16 cellular contexts compared by ENCODE assay signal in the genomic region with DNA sequence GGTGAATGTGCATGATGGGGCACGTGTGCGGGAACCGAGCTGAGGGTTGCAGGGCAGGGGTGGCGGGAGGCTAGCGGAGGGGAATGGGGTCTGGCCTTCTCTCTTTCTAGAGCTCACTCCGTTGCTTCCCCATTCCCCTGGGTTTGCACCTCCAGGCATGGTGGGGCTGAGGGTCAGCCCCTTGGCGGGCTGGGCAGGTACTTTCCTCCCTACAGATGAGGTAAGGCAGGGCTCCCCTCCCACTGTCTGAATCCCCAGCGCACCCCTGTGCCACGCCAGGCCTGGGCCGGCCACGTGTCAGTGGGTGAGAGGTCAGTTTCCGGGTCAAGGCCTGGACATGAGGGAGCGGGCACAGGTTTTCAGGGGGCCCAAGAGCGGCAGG. TPM values are rescaled to one million over a fixed set of nuclear protein-coding genes. Genes with fewer than 3 reads are reported as not detected.
DNase-seq lines count a peak whose midpoint lies in the region; ATAC-seq and TF ChIP-seq lines count a peak whose summit lies in the region.
"Had no signal": no experiment of that assay in that cellular context is flagged by ENCODE, and none has a peak within 500 bp of the region (broad histone marks: within the 10 kb centered on the region; RNA-seq: fewer than 3 reads in every experiment).

No MANE protein-coding gene starts in this region.

- intact Hi-C loops in Caco-2 (cut with micrococcal nuclease; ENCODE audit: unreplicated experiment) (no loop called here), Panc1 (cut with micrococcal nuclease; ENCODE audit: unreplicated experiment) (no loop called here), left cardiac atrium (cut with DNase I) (no loop called here), psoas muscle (cut with DNase I) (loop anchor here in 1 of 2 donors (5.0 kb wide), 1 partner anchor 57 kb away; a partner anchor contains a TSS)

- no peaks in the 10 kb centered on the region for H3K27me3 Mint-ChIP-seq in Caco-2 (ENCODE audit: insufficient read depth, unreplicated experiment)
- no peaks in the 10 kb centered on the region; the same call in 1 of the 2 replicates for H3K27me3 Mint-ChIP-seq in WTC11 (ENCODE audit: low read depth)
- H3K27me3 Mint-ChIP-seq: stimulated activated naive CD8-positive, alpha-beta T cell treated with anti-CD3 and anti-CD28 coated beads, Interleukin-15, amount 100 ng/mL, for 72 hours had no signal

- 83 to 86% (median 85%) methylated on average over 13 to 14 of the region's 14 CpGs for WGBS in psoas muscle, 3 donors

- TF ChIP-seq CTCF in Caco-2 (IDR thresholded peaks at IDR 0.05; ENCODE audit: insufficient read depth in 1 of 2, low read depth in 1 of 2, low read length in 1 of 2, severe bottlenecking in 1 of 2, unreplicated experiment in 1 of 2) (no peak), Panc1 (IDR thresholded peaks at IDR 0.05) (no peak), psoas muscle (IDR thresholded peaks at IDR 0.05) (no peak), WTC11 (IDR thresholded peaks at IDR 0.05) (no peak)

- no TSS peak for BruUV-seq in Caco-2 (replicated peaks; lab: Mats Ljungman, UMichigan)
- BruUV-seq in Panc1 (replicated peaks; lab: Mats Ljungman, UMichigan), result no TSS peak

- H3K9me3 ChIP-seq in Caco-2 (peaks cover 4% of the 10 kb centered on the region; the same call in 1 of the 2 replicates), Panc1 (ENCODE audit: control insufficient read depth, insufficient read depth, low read depth, low read length) (no peaks in the 10 kb centered on the region), psoas muscle (no peaks in the 10 kb centered on the region)
- H3K9me3 ChIP-seq: HAP-1 had no signal

- no peak for ATAC-seq in Panc1
- peak; percentile 3 for ATAC-seq in left cardiac atrium
- peak in 1 of 4 donors; percentile 19 for ATAC-seq in psoas muscle
- no peak for ATAC-seq in WTC11

- H3K36me3 Mint-ChIP-seq in Caco-2 (ENCODE audit: insufficient read depth, unreplicated experiment) (peaks cover 10% of the 10 kb centered on the region), WTC11 (no peaks in the 10 kb centered on the region)

- H3K36me3 ChIP-seq in Caco-2 (ENCODE audit: control insufficient read depth, insufficient read depth, low read length) (no peaks in the 10 kb centered on the region), Panc1 (ENCODE audit: control insufficient read depth, insufficient read depth, low read length) (no peaks in the 10 kb centered on the region), psoas muscle (ENCODE audit: insufficient read depth in 1 of 2, low read depth in 1 of 2) (no peaks in the 10 kb centered on the region)
- H3K36me3 ChIP-seq: HAP-1 had no signal

- H3K4me1 Mint-ChIP-seq in Caco-2 (ENCODE audit: low read depth, unreplicated experiment), result peaks cover 25% of the 10 kb centered on the region
- H3K4me1 Mint-ChIP-seq in WTC11, result peaks cover 3% of the 10 kb centered on the region; the same call in 1 of the 2 replicates

- POLR2A ChIA-PET in Caco-2 (lab: Charles Lee), result no interaction called here
- POLR2A ChIA-PET in Panc1 (lab: Charles Lee), result interaction anchor here (0.6 kb wide), 1 partner anchor 48 kb away, joined by 5 read pairs; no protein-coding TSS in a partner anchor
- POLR2A ChIA-PET in WTC11 (lab: Charles Lee), result no interaction called here

- H3K27ac Mint-ChIP-seq in Caco-2 (ENCODE audit: unreplicated experiment) (peak overlapping the region; percentile 60), WTC11 (no peak overlapping the region)
- H3K27ac Mint-ChIP-seq: stimulated activated naive CD8-positive, alpha-beta T cell treated with anti-CD3 and anti-CD28 coated beads, Interleukin-15, amount 100 ng/mL, for 72 hours had no signal

- peaks cover 19% of the 10 kb centered on the region; the same call in 1 of the 2 replicates for H3K4me1 ChIP-seq in Caco-2
- H3K4me1 ChIP-seq in Panc1 (ENCODE audit: control insufficient read depth, insufficient read depth, low read length), result peaks cover 16% of the 10 kb centered on the region
- no peaks in the 10 kb centered on the region for H3K4me1 ChIP-seq in psoas muscle
- H3K4me1 ChIP-seq: HAP-1 had no signal

- H3K4me3 ChIP-seq in Caco-2 (ENCODE audit: low read depth, low read length) (no peak overlapping the region), Panc1 (ENCODE audit: low read depth in 2 of 2, low read length in 2 of 2) (no peak overlapping the region), psoas muscle (no peak overlapping the region)
- H3K4me3 ChIP-seq: HAP-1, K562 had no signal

- H3K27ac ChIP-seq in Panc1 (ENCODE audit: low read length), result peak overlapping the region; percentile 44
- no peak overlapping the region for H3K27ac ChIP-seq in psoas muscle
- H3K27ac ChIP-seq: HL-60 had no signal

- in situ Hi-C loops in Panc1 (cut with HindIII; ENCODE audit: low pct_unique_long_range_greater_than_20kb, low sequenced_read_pairs), result no loop called here

- no peak for DNase-seq in Caco-2
- no peak for DNase-seq in Panc1 (ENCODE audit: low read depth, low spot score)
- DNase-seq in left cardiac atrium, result no peak
- DNase-seq in psoas muscle, result peak; percentile 12 to 35
- no peak for DNase-seq in GM03348 (ENCODE audit: low spot score)
- no peak for DNase-seq in activated CD4-positive, CD25-positive, alpha-beta regulatory T cell treated with anti-CD3 and anti-CD28 coated beads, Interleukin-2, amount 50 U/mL, for 72 hours
- DNase-seq in WTC11 (ENCODE audit: low spot score), result no peak
- no peak for DNase-seq in NCI-H82 (lab: John Stamatoyannopoulos, UW)
- DNase-seq: cerebellar nuclear complex, COR-L47, NCI-H2029 had no signal

- H3K27me3 ChIP-seq in Caco-2 (replicated peaks; ENCODE audit: control insufficient read depth, insufficient read depth, low read length) (no peaks in the 10 kb centered on the region), Panc1 (ENCODE audit: control insufficient read depth, insufficient read depth, low read length) (no peaks in the 10 kb centered on the region), psoas muscle (ENCODE audit: insufficient read depth in 3 of 3, low read length in 2 of 3) (peaks cover 0 to 2% (median 0%) of the 10 kb centered on the region in 3 donors)

- H3K4me3 Mint-ChIP-seq in Caco-2 (ENCODE audit: unreplicated experiment) (no peak overlapping the region), WTC11 (no peak overlapping the region)
- H3K4me3 Mint-ChIP-seq: stimulated activated naive CD8-positive, alpha-beta T cell treated with anti-CD3 and anti-CD28 coated beads, Interleukin-15, amount 100 ng/mL, for 72 hours had no signal

- no peaks in the 10 kb centered on the region for H3K9me3 Mint-ChIP-seq in Caco-2 (ENCODE audit: unreplicated experiment)
- no peaks in the 10 kb centered on the region for H3K9me3 Mint-ChIP-seq in WTC11
- H3K9me3 Mint-ChIP-seq: stimulated activated naive CD8-positive, alpha-beta T cell treated with anti-CD3 and anti-CD28 coated beads, Interleukin-15, amount 100 ng/mL, for 72 hours had no signal

- CTCF ChIA-PET in Caco-2 (lab: Charles Lee) (interaction anchor here (0.8 to 2.4 kb wide), 6 partner anchors 9 to 57 kb away, joined by 3 to 51 read pairs (median 5); a partner anchor contains a TSS), Panc1 (lab: Charles Lee) (interaction anchor here (0.6 to 2.0 kb wide), 5 partner anchors 23 to 135 kb away, joined by 3 to 19 read pairs (median 5); a partner anchor contains a TSS), WTC11 (lab: Charles Lee) (interaction anchor here (0.6 to 4.4 kb wide), 34 partner anchors 8 to 333 kb away, joined by 3 to 136 read pairs (median 6); a partner anchor contains a TSS)

TF ChIP-seq in WTC11, 78 proteins besides CTCF, POLR2A, EP300 and RAD21 (continues in another document):
- TF ChIP-seq PRRX2 (CRISPR knock-in tag; IDR thresholded peaks at IDR 0.05), result no peak
- TF ChIP-seq, protein P1, sequence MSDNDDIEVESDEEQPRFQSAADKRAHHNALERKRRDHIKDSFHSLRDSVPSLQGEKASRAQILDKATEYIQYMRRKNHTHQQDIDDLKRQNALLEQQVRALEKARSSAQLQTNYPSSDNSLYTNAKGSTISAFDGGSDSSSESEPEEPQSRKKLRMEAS (CRISPR knock-in tag; IDR thresholded peaks at IDR 0.05), result no peak
- no peak for TF ChIP-seq GTF2I (CRISPR knock-in tag; conservative IDR thresholded peaks at IDR 0.05)
- TF ChIP-seq SMAD4 (CRISPR knock-in tag; IDR thresholded peaks at IDR 0.05), result no peak
- TF ChIP-seq ZNF317 (CRISPR knock-in tag; IDR thresholded peaks at IDR 0.05; ENCODE audit: borderline replicate concordance, low read depth), result no peak

RNA-seq across cellular contexts. Expression of a gene that starts 8.9 kb away (rescaled TPM):
- total RNA-seq in Caco-2 (2022) (7.0 and 8.6 TPM in 2 replicates), Panc1 (2021; ENCODE audit: unreplicated experiment) (10.6 TPM), left cardiac atrium (1 to 10 TPM; 7.5 to 7.7 TPM), psoas muscle (1 to 10 TPM; 1.1 to 1.8 (median 1.4) TPM), WTC11 (2021) (0.85 to 1.1 TPM (median 0.94 TPM) in 3 replicates)
- polyA plus RNA-seq in Panc1 (2012; ENCODE audit: insufficient read length), result 41.0 TPM
- 1 to 10 TPM; 1.1 to 1.4 (median 1.3) TPM for polyA plus RNA-seq in psoas muscle

RNA-seq across cellular contexts. Expression of a gene that starts 54.7 kb away (rescaled TPM):
- 0.51 and 0.66 TPM in 2 replicates for total RNA-seq in Caco-2 (2022)
- 3.6 TPM for total RNA-seq in Panc1 (2021; ENCODE audit: unreplicated experiment)
- polyA plus RNA-seq in Panc1 (2012; ENCODE audit: insufficient read length), result 3.3 TPM
- 10 to 100 TPM; 41.5 to 57.8 TPM for total RNA-seq in left cardiac atrium
- 10 to 100 TPM in 2 of 4 donors, 1 to 10 TPM in 2; 7.3 to 11.3 (median 9.0) TPM for total RNA-seq in psoas muscle
- polyA plus RNA-seq in psoas muscle, result 10 to 100 TPM in 1 of 3 donors, 1 to 10 TPM in 2; 9.3 to 13.7 (median 9.8) TPM
- 0.09 to 0.32 TPM (median 0.20 TPM) in 3 replicates for total RNA-seq in WTC11 (2021)
- polyA plus RNA-seq: keratinocyte had no signal

Comparison
In these comparisons a context has a peak if more than half of its experiments do, and no peak if none do; other contexts are left out.
1. DNase-seq: peak in psoas muscle (2 of 2); none in Caco-2 (0 of 2), Panc1 (single experiment), left cardiac atrium (single experiment), GM03348 (single experiment), activated CD4-positive, CD25-positive, alpha-beta regulatory T cell treated with anti-CD3 and anti-CD28 coated beads, Interleukin-2, amount 50 U/mL, for 72 hours (single experiment), WTC11 (single experiment) and NCI-H82 (single experiment).
2. ATAC-seq: peak in left cardiac atrium (2 of 2); none in Panc1 (single experiment) and WTC11 (single experiment).